In the genomic region with DNA sequence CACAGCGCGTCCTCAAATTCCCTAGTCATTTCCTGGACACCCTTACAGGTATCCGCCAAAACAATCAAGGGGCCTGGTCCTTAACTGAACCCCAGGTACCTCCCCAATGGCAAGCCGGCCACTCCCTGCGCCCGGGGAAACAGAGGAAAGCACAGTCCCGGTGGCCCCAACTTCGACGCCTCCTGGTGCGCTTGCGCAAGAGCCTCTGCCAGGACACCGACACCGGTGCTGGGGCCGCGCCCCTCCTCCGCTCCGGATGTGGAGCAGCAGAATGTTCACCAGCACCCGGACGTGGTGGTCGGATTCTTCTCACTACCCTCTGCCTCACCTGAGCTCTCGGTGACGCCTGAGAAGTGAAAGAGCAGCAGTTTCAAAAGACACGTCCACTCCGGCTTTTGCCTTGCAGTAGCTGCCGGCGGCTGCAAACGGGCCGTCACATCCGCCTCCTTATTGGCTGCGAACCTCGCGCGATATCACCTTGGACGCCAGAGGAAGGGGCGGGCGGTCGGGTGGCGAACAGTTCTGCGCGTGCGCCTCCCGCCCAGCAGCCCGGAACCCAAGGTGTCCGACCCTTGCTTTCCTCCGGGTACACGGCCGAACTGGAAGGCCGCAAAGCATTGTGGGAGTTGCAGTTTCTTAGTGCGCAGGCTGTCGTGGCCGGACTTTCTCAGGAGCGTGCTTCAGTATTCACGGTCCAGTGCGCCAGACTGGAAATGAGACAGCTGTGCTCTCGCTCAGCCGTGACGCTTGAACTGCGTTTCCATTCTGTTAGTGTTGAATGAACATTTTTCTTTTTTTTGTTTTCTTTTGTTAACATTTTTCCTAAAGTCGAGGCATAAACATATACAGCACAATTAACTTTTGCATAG, we compare ENCODE assay signal across 8 cellular contexts. TPM values are rescaled to one million over a fixed set of nuclear protein-coding genes. Genes with fewer than 3 reads are reported as not detected.
DNase-seq lines count a peak whose midpoint lies in the region; ATAC-seq, FAIRE-seq and TF ChIP-seq lines count a peak whose summit lies in the region.

Gene TXNDC9, minus strand, starts transcription at position 423 of the 869 bp plus-strand sequence. CDS start 3,123 bp downstream, outside the sequence.

- no peaks in the 10 kb centered on the region for H3K27me3 Mint-ChIP-seq in type B pancreatic cell

- TF ChIP-seq POLR2A in GM12891 (IDR thresholded peaks at IDR 0.05; ENCODE audit: low read depth, low read length) = peak; percentile 97

- peaks cover 13% of the 10 kb centered on the region for H3K4me1 Mint-ChIP-seq in type B pancreatic cell (ENCODE audit: unreplicated experiment)

- peaks cover 21% of the 10 kb centered on the region for H3K36me3 ChIP-seq in adipocyte (ENCODE audit: control insufficient read depth, insufficient read depth, low read length, severe bottlenecking)

- H3K4me1 ChIP-seq in adipocyte (ENCODE audit: control insufficient read depth, insufficient read depth, low read length) = peaks cover 34% of the 10 kb centered on the region

- TF ChIP-seq CTCF in type B pancreatic cell (conservative IDR thresholded peaks at IDR 0.05) = no peak

- intact Hi-C loops in cardiac septum (cut with DNase I) = loop anchor here (2.0 to 5.0 kb wide), 4 partner anchors 66 to 181 kb away; partner anchors contain the start of genes LIPT1, MITD1, MRPL30 and TSGA10

- FAIRE-seq in GM12891 (lab: Jason Lieb, UNC) = peak; percentile 97

- no peaks in the 10 kb centered on the region for H3K9me3 Mint-ChIP-seq in type B pancreatic cell

- H3K27ac Mint-ChIP-seq in type B pancreatic cell = no peak within 1 kb of the TSS

- no peaks in the 10 kb centered on the region for H3K27me3 ChIP-seq in adipocyte (replicated peaks; ENCODE audit: control insufficient read depth, insufficient read depth, low read length)

- DNase-seq in GM12891 (ENCODE audit: insufficient read length, low spot score) (peak; percentile 84), NCI-H1417 treated with DMSO at 0.1 percent for 48 hours (lab: John Stamatoyannopoulos, UW) (peak; percentile 87), SW 1271 (lab: John Stamatoyannopoulos, UW) (peak; percentile 99), adipocyte (ENCODE audit: low read depth) (peak; percentile 100), cardiac septum (ENCODE audit: low spot score) (peak; percentile 99), pons (ENCODE audit: low spot score) (peak; percentile 99), type B pancreatic cell (ENCODE audit: extremely low spot score, unreplicated experiment) (peak; percentile 98)

- H3K4me3 Mint-ChIP-seq in type B pancreatic cell = no peak within 1 kb of the TSS

- H3K36me3 Mint-ChIP-seq in type B pancreatic cell = peaks cover 4% of the 10 kb centered on the region

- H3K9ac ChIP-seq in adipocyte (ENCODE audit: low read length) = peak within 1 kb of the TSS; percentile 92

- H3K9me3 ChIP-seq in adipocyte (ENCODE audit: control insufficient read depth, low read length) = no peaks in the 10 kb centered on the region

- ATAC-seq in HG02798 (IDR thresholded peaks at IDR 0.05; ENCODE audit: poor library complexity, unreplicated experiment) = peak; percentile 82

- H3K4me3 ChIP-seq in adipocyte (ENCODE audit: low read length) = peak within 1 kb of the TSS; percentile 98

TF ChIP-seq in GM12891, 5 proteins besides CTCF, POLR2A, EP300 and RAD21:
- TF ChIP-seq POU2F2 (IDR thresholded peaks at IDR 0.05; ENCODE audit: low read depth, low read length) = peak; percentile 67
- TF ChIP-seq POLR2AphosphoS5 (IDR thresholded peaks at IDR 0.05; ENCODE audit: low read depth, low read length) = peak; percentile 97
- 0 out of 2 replicates have a peak, but pooled peaks have one; percentile 1 for TF ChIP-seq SPI1 (IDR thresholded peaks at IDR 0.05; ENCODE audit: low read depth, low read length)
- TF ChIP-seq TAF1 (IDR thresholded peaks at IDR 0.05; ENCODE audit: low read depth, low read length) = peak; percentile 92
- peak; percentile 100 for TF ChIP-seq PAX5 (IDR thresholded peaks at IDR 0.05; ENCODE audit: insufficient read depth, low read length, severe bottlenecking)

RNA-seq across cellular contexts. Expression of gene TXNDC9, which starts in this region (rescaled TPM):
- 27.5 TPM for polyA plus RNA-seq in GM12891 (2012; ENCODE audit: low read depth, missing spikeins)
- total RNA-seq in cardiac septum = 24.8 TPM
- 27.6 and 29.1 TPM in 2 replicates for total RNA-seq in type B pancreatic cell (ENCODE audit: low replicate concordance)

Comparison
In these comparisons a context has a peak if more than half of its experiments do, and no peak if none do; other contexts are left out.
1. Peak in every context shown above with its lines: DNase-seq, ATAC-seq and H3K4me3 ChIP-seq.